ENCODE assay signal across 8 cellular contexts in the genomic region with DNA sequence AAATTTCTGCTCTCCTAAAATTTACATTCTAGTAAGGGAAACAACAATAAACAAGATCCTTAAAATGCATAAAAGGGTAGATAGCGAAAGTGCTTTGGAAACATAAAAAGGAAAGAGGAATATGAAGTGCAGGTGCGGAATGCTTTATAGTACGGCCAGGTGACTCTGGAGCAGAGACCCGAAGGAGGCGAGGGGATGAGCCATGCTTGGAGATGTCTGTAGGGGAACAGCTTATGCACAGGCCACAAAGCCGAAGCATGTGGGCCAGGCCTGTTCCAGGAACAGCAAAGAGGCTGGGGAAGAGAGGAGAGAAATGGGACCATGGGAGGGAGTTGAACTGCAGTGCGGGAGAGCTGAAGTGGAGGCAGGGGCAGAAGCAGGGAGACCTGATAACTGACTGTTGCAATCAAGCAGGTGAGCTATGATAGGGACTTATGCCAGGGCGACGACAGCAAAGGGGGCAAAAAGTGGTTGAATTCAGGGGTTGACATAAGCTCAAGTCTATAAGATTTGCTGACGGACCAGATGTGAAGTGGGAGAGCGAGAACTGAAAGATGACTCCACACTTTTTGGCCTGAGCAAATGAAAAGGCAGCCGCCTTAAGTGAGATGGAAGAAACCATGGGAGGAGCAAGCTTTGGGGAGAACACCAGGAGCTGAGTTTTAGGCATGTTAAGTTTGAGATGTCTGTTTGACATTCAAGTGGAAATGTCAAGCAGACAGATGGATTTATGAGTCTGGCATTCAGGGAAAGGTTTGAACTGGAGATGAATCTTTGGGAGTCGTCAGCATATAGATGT.
A peak's percentile ranks its signal among the peaks of the same experiment; 100 is the strongest.
DNase-seq lines count a peak whose midpoint lies in the region; ATAC-seq and TF ChIP-seq lines count a peak whose summit lies in the region.

No MANE protein-coding gene starts in this region.

- H3K36me3 ChIP-seq in GM23248 (ENCODE audit: low read depth) (peaks cover 12% of the 10 kb centered on the region; the same call in 1 of the 2 replicates), SK-N-MC (ENCODE audit: insufficient read depth, low read length) (peaks cover 8% of the 10 kb centered on the region), esophagus squamous epithelium (peaks cover 0 to 4% (median 0%) of the 10 kb centered on the region in 3 donors), rectal smooth muscle tissue (ENCODE audit: control insufficient read depth, insufficient read depth, low read length) (no peaks in the 10 kb centered on the region)

- TF ChIP-seq CTCF in esophagus squamous epithelium (IDR thresholded peaks at IDR 0.05): no peak

- peaks cover 15% of the 10 kb centered on the region for H4K20me1 ChIP-seq in GM23248 (ENCODE audit: insufficient read depth)

- peak overlapping the region; percentile 91 for H3K27ac ChIP-seq in GM23248
- peak overlapping the region; percentile 87 for H3K27ac ChIP-seq in SK-N-MC
- H3K27ac ChIP-seq in esophagus squamous epithelium: peak overlapping the region; percentile 96 to 100 (median 99)
- peak overlapping the region; percentile 22 for H3K27ac ChIP-seq in rectal smooth muscle tissue (ENCODE audit: low read depth, low read length)

- H2AFZ ChIP-seq in GM23248: peak overlapping the region; percentile 99

- no peak for DNase-seq in GM23248
- DNase-seq in SK-N-MC (ENCODE audit: low read depth, low spot score): no peak
- DNase-seq in esophagus squamous epithelium (lab: John Stamatoyannopoulos, UW): no peak
- DNase-seq in midbrain (lab: John Stamatoyannopoulos, UW): no peak
- DNase-seq in mesenteric fat pad (ENCODE audit: low spot score): no peak
- DNase-seq in stimulated activated CD4-positive, alpha-beta T cell treated with anti-CD3 and anti-CD28 coated beads, Interleukin-4, amount 100 ng/mL, for 4 hours: no peak

- H3K9me2 ChIP-seq in GM23248 (ENCODE audit: insufficient read depth): no peaks in the 10 kb centered on the region

- H3K4me1 ChIP-seq in GM23248 (ENCODE audit: insufficient read depth) (peaks cover 20% of the 10 kb centered on the region), esophagus squamous epithelium (peaks cover 12 to 33% (median 14%) of the 10 kb centered on the region in 3 donors), rectal smooth muscle tissue (ENCODE audit: control insufficient read depth, insufficient read depth, low read length) (no peaks in the 10 kb centered on the region)

- intact Hi-C loops in esophagus squamous epithelium (cut with DNase I): no loop called here

- no peak for ATAC-seq in HG03469 (IDR thresholded peaks at IDR 0.05; ENCODE audit: unreplicated experiment)

- H3K9me3 ChIP-seq in GM23248 (ENCODE audit: low read depth) (no peaks in the 10 kb centered on the region), SK-N-MC (ENCODE audit: low read depth, low read length) (no peaks in the 10 kb centered on the region), esophagus squamous epithelium (no peaks in the 10 kb centered on the region)

- WGBS in GM23248 (ENCODE audit: low coverage in 1 of 2, low lambda C conversion rate in 2 of 2, missing lambda C conversion rate in 2 of 2), 2 experiments: 85% methylated on average over 13 of the region's 13 CpGs
- WGBS in esophagus squamous epithelium, 2 donors: 83 to 87% methylated on average over 13 of the region's 13 CpGs

- in situ Hi-C loops in GM23248 (cut with MboI): no loop called here

- peak overlapping the region; percentile 99 for H3K9ac ChIP-seq in GM23248
- H3K9ac ChIP-seq in SK-N-MC (ENCODE audit: insufficient read length): peak overlapping the region; percentile 74
- H3K9ac ChIP-seq in rectal smooth muscle tissue (ENCODE audit: low read length): no peak overlapping the region

- peaks cover 42% of the 10 kb centered on the region for H3K79me2 ChIP-seq in GM23248 (ENCODE audit: insufficient read depth)

- peak overlapping the region; percentile 85 for H3K4me2 ChIP-seq in GM23248 (ENCODE audit: unreplicated experiment)

- H3K27me3 ChIP-seq in GM23248 (replicated peaks; ENCODE audit: insufficient read depth): no peaks in the 10 kb centered on the region
- H3K27me3 ChIP-seq in esophagus squamous epithelium: no peaks in the 10 kb centered on the region
- no peaks in the 10 kb centered on the region for H3K27me3 ChIP-seq in rectal smooth muscle tissue (ENCODE audit: control insufficient read depth, insufficient read depth, low read length)

- H3F3A ChIP-seq in GM23248 (ENCODE audit: insufficient read depth): peaks cover 14% of the 10 kb centered on the region; the same call in 1 of the 2 replicates

- H3K4me3 ChIP-seq in GM23248 (peak overlapping the region; percentile 87), SK-N-MC (peak overlapping the region; percentile 94), esophagus squamous epithelium (peak overlapping the region; percentile 79 to 100 (median 92)), rectal smooth muscle tissue (ENCODE audit: low read length) (peak overlapping the region; percentile 80)

- no peak for TF ChIP-seq POLR2A in esophagus squamous epithelium (IDR thresholded peaks at IDR 0.05)

Comparison
In these comparisons a context has a peak if more than half of its experiments do, and no peak if none do; other contexts are left out.
1. H3K27ac ChIP-seq: peak in every context shown above with its lines; median percentile 99 in esophagus squamous epithelium; 91 in GM23248; 87 in SK-N-MC; 22 in rectal smooth muscle tissue.